ENCODE assay signal across 15 cellular contexts in genomic region chr1:100713636-100714035, GRCh38. TPM values are rescaled to one million over a fixed set of nuclear protein-coding genes. Genes with fewer than 3 reads are reported as not detected.
DNase-seq lines count a peak whose midpoint lies in the region; ATAC-seq, FAIRE-seq and TF ChIP-seq lines count a peak whose summit lies in the region.
"Had no signal": no experiment of that assay in that cellular context is flagged by ENCODE, and none has a peak within 500 bp of the region (broad histone marks: within the 10 kb centered on the region; RNA-seq: fewer than 3 reads in every experiment).

No MANE protein-coding gene starts in this region.

- TF ChIP-seq RAD21 in A549 (conservative IDR thresholded peaks at IDR 0.05 in 1 of 2, IDR thresholded peaks at IDR 0.05 in 1 of 2) (no peak), HepG2 (CRISPR knock-in tag; IDR thresholded peaks at IDR 0.05) (no peak)

- H3K36me3 Mint-ChIP-seq in activated naive CD8-positive, alpha-beta T cell treated with anti-CD3 and anti-CD28 coated beads, Interleukin-2, amount 50 U/mL, for 24 hours (ENCODE audit: low read depth), result no peaks in the 10 kb centered on the region
- H3K36me3 Mint-ChIP-seq: CD4-positive, alpha-beta memory T cell had no signal

- H3K9ac ChIP-seq in HepG2 (ENCODE audit: insufficient read depth, low read depth, low read length), result no peak overlapping the region

- H3K4me2 ChIP-seq in A549 (peak overlapping the region; percentile 47), HepG2 (ENCODE audit: low read depth, low read length) (0 out of 2 replicates have a peak overlapping the region, but pooled peaks have one; percentile 3)

- H3K4me1 Mint-ChIP-seq in activated naive CD8-positive, alpha-beta T cell treated with anti-CD3 and anti-CD28 coated beads, Interleukin-2, amount 50 U/mL, for 24 hours, result peaks cover 40% of the 10 kb centered on the region

- no peak for TF ChIP-seq POLR2A in A549 (IDR thresholded peaks at IDR 0.05; ENCODE audit: low read length)
- TF ChIP-seq POLR2A in HepG2 (IDR thresholded peaks at IDR 0.05; ENCODE audit: insufficient read depth in 1 of 2, low read depth in 2 of 2, low read length in 2 of 2), result no peak

- H3K27ac ChIP-seq in A549, result peak overlapping the region in 1 of 2 experiments; percentile 57; a peak in 3 of 6 replicates
- H3K27ac ChIP-seq in HepG2 (ENCODE audit: extremely low read length, insufficient read depth, low read length), result no peak overlapping the region
- no peak overlapping the region for H3K27ac ChIP-seq in substantia nigra (ENCODE audit: low read depth, low read length, poor library complexity, severe bottlenecking)
- H3K27ac ChIP-seq: uterus had no signal

- H3K36me3 ChIP-seq in HepG2 (replicated peaks in 1 of 2; ENCODE audit: control insufficient read depth in 1 of 2, insufficient read depth in 2 of 2, low read length in 2 of 2), result no peaks in the 10 kb centered on the region
- H3K36me3 ChIP-seq: uterus had no signal

- in situ Hi-C loops in HepG2 (cut with HindIII; ENCODE audit: extremely low pct_ligation_motif_present, low pct_unique_long_range_greater_than_20kb), result no loop called here

- WGBS in A549 (ENCODE audit: missing lambda C conversion rate), result 39% methylated on average over 3 of the region's 3 CpGs
- whole genome bisulfite sequencing in HepG2 (ENCODE audit: low lambda C conversion rate), result 39% methylated on average over 3 of the region's 3 CpGs

- H3K9me3 Mint-ChIP-seq in activated naive CD8-positive, alpha-beta T cell treated with anti-CD3 and anti-CD28 coated beads, Interleukin-2, amount 50 U/mL, for 24 hours, result no peaks in the 10 kb centered on the region

- H3K4me3 Mint-ChIP-seq in activated naive CD8-positive, alpha-beta T cell treated with anti-CD3 and anti-CD28 coated beads, Interleukin-2, amount 50 U/mL, for 24 hours, result no peak overlapping the region
- H3K4me3 Mint-ChIP-seq: dendritic cell treated with granulocyte-macrophage colony-stimulating factor and Interleukin-4, amounts not matched to agents 40 ng/mL and 50 ng/mL, for 4 days had no signal

- TF ChIP-seq CTCF in A549 (IDR thresholded peaks at IDR 0.05), result no peak
- TF ChIP-seq CTCF in HepG2 (CRISPR knock-in tag; IDR thresholded peaks at IDR 0.05), result no peak
- no peak for TF ChIP-seq CTCF in D721Med (IDR thresholded peaks at IDR 0.05; ENCODE audit: insufficient read depth, missing control alignments)

- no peaks in the 10 kb centered on the region for H3K79me2 ChIP-seq in HepG2 (ENCODE audit: insufficient read depth, low read length)

- ATAC-seq in A549 (no peak), HepG2 (no peak)
- ATAC-seq in activated naive CD8-positive, alpha-beta T cell treated with anti-CD3 and anti-CD28 coated beads, Interleukin-2, amount 50 U/mL, for 24 hours, result peak; percentile 9

- H3K4me1 ChIP-seq in A549 (peaks cover 21% of the 10 kb centered on the region), HepG2 (ENCODE audit: insufficient read depth, low read length) (peaks cover 20% of the 10 kb centered on the region)
- H3K4me1 ChIP-seq: uterus had no signal

- H3K27me3 ChIP-seq in HepG2 (ENCODE audit: control insufficient read depth in 1 of 2, insufficient read depth in 2 of 2, low read length in 2 of 2), result no peaks in the 10 kb centered on the region
- H3K27me3 ChIP-seq: uterus had no signal

- CTCF ChIA-PET in A549 (lab: Yijun Ruan, JAX) (interaction anchor here (1.2 kb wide), 2 partner anchors 10 to 11 kb away, joined by 5 read pairs; no protein-coding TSS in a partner anchor), HepG2 (lab: Yijun Ruan, JAX; ENCODE audit: low intra/inter-chr PET ratio, low total read pairs) (no interaction called here)

- H4K20me1 ChIP-seq in HepG2 (ENCODE audit: insufficient read depth, low read length), result no peaks in the 10 kb centered on the region

- BruUV-seq in HepG2 (replicated peaks; lab: Mats Ljungman, UMichigan), result no TSS peak

- H3K9me3 ChIP-seq in A549, result no peaks in the 10 kb centered on the region
- H3K9me3 ChIP-seq in HepG2 (ENCODE audit: low read length), result peaks cover 7% of the 10 kb centered on the region; the same call in 1 of the 2 replicates
- H3K9me3 ChIP-seq: uterus had no signal

- H3K27ac Mint-ChIP-seq in activated naive CD8-positive, alpha-beta T cell treated with anti-CD3 and anti-CD28 coated beads, Interleukin-2, amount 50 U/mL, for 24 hours, result peak overlapping the region; percentile 87
- H3K27ac Mint-ChIP-seq: CD4-positive, alpha-beta memory T cell; dendritic cell treated with granulocyte-macrophage colony-stimulating factor and Interleukin-4, amounts not matched to agents 40 ng/mL and 50 ng/mL, for 4 days had no signal

- POLR2A ChIA-PET in A549 (lab: Yijun Ruan, JAX), result no interaction called here
- POLR2A ChIA-PET in HepG2 (lab: Yijun Ruan, JAX), result no interaction called here

- peaks cover 11% of the 10 kb centered on the region for H3K27me3 Mint-ChIP-seq in activated naive CD8-positive, alpha-beta T cell treated with anti-CD3 and anti-CD28 coated beads, Interleukin-2, amount 50 U/mL, for 24 hours

- TF ChIP-seq EP300 in A549 (IDR thresholded peaks at IDR 0.05) (no peak), HepG2 (IDR thresholded peaks at IDR 0.05; ENCODE audit: low read depth in 2 of 2, low read length in 2 of 2) (no peak), HepG2 (CRISPR knock-in tag; IDR thresholded peaks at IDR 0.05; ENCODE audit: borderline replicate concordance) (no peak)

- FAIRE-seq in A549 (lab: Jason Lieb, UNC) (no peak), HepG2 (lab: Jason Lieb, UNC) (no peak), D721Med (lab: Jason Lieb, UNC) (no peak)

- no peak for DNase-seq in A549 (ENCODE audit: low read depth in 1 of 2, low spot score in 1 of 2)
- peak; percentile 74 for DNase-seq in LHCN-M2 (ENCODE audit: low read depth)
- DNase-seq in activated naive CD8-positive, alpha-beta T cell treated with anti-CD3 and anti-CD28 coated beads, Interleukin-2, amount 50 U/mL, for 24 hours, result peak; percentile 14
- no peak for DNase-seq in HepG2 (ENCODE audit: low spot score)
- DNase-seq in D721Med (ENCODE audit: insufficient read length, low spot score), result no peak
- no peak for DNase-seq in GM19240 (ENCODE audit: insufficient read length, low spot score)
- DNase-seq in substantia nigra (lab: John Stamatoyannopoulos, UW), result no peak
- DNase-seq in activated CD4-positive, alpha-beta T cell treated with anti-CD3 and anti-CD28 coated beads, Interleukin-2, amount 50 U/mL, for 48 hours, result no peak
- DNase-seq: hippocampal formation; kidney glomerular epithelial cell; SHP77 treated with DMSO at 0.1 percent for 48 hours; stimulated activated CD4-positive, alpha-beta T cell treated with anti-CD3 and anti-CD28 coated beads, Interleukin-12 subunit alpha, Interleukin-12 subunit beta, amount 100 ng/mL, for 4 hours; uterus had no signal

- H3K4me3 ChIP-seq in A549 (no peak overlapping the region), HepG2 (replicated peaks in 1 of 3; ENCODE audit: insufficient read depth in 1 of 3, low read depth in 2 of 3, low read length in 3 of 3) (no peak overlapping the region)
- H3K4me3 ChIP-seq: uterus had no signal

- no peak overlapping the region for H2AFZ ChIP-seq in HepG2 (ENCODE audit: low read length)

- intact Hi-C loops in HepG2 (cut with micrococcal nuclease; ENCODE audit: unreplicated experiment), result no loop called here

TF ChIP-seq in A549, 52 proteins besides CTCF, POLR2A, EP300 and RAD21:
- TF ChIP-seq RARB (CRISPR knock-in tag; IDR thresholded peaks at IDR 0.05), result no peak

TF ChIP-seq in HepG2, 621 proteins besides CTCF, POLR2A, EP300 and RAD21 (continues in another document):
- TF ChIP-seq BRCA1 (CRISPR knock-in tag; IDR thresholded peaks at IDR 0.05) (no peak), ZNF75D (CRISPR knock-in tag; IDR thresholded peaks at IDR 0.05; ENCODE audit: borderline replicate concordance) (no peak), NFE2L1 (CRISPR knock-in tag; IDR thresholded peaks at IDR 0.05; ENCODE audit: borderline replicate concordance) (no peak)
- TF ChIP-seq, protein P1, sequence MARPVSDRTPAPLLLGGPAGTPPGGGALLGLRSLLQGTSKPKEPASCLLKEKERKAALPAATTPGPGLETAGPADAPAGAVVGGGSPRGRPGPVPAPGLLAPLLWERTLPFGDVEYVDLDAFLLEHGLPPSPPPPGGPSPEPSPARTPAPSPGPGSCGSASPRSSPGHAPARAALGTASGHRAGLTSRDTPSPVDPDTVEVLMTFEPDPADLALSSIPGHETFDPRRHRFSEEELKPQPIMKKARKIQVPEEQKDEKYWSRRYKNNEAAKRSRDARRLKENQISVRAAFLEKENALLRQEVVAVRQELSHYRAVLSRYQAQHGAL (CRISPR knock-in tag; IDR thresholded peaks at IDR 0.05; ENCODE audit: not compliant biosample characterization), result no peak

RNA-seq across cellular contexts. Expression of gene VCAM1, which starts 5.9 kb away (rescaled TPM):
- polyA plus RNA-seq in A549 (2011; rRNA removed), result 0.04 and 0.05 TPM in 2 replicates
- polyA plus RNA-seq in A549 (2012; cell fraction: cytosol; rRNA removed), result 0.01 TPM in 1 of 2 replicates, not detected in the other
- polyA plus RNA-seq in A549 (2012; cell fraction: nucleus; rRNA removed), result 0.01 TPM in 1 of 2 replicates, not detected in the other
- polyA plus RNA-seq in A549 (2017; fragmentation: RNase III; extraction: RNeasy Plus Mini Kit Qiagen cat#74134 plus additional on column Dnase treatment), result 0.05 to 0.12 TPM in 2 of 3 replicates, not detected in the other
- 0.15 TPM in 1 of 2 replicates, not detected in the other for polyA minus RNA-seq in A549 (2011; rRNA and poly(A)+ RNA removed)
- 0.51 and 0.63 TPM in 2 replicates for total RNA-seq in LHCN-M2 (2014; rRNA removed)
- 0.32 TPM for polyA plus RNA-seq in LHCN-M2 (2012)
- not detected in 2 replicates for total RNA-seq in HepG2 (2016; rRNA removed; fragmentation: Illumina TruSeq; extraction: Trizol)
- not detected in 2 replicates for total RNA-seq in HepG2 (2016; cell fraction: cytosol; rRNA removed; fragmentation: Illumina TruSeq; extraction: Trizol; ENCODE audit: low read depth)
- not detected in 2 replicates for total RNA-seq in HepG2 (2016; cell fraction: insoluble cytoplasmic fraction; rRNA removed; fragmentation: Illumina TruSeq; extraction: Trizol)
- not detected in 2 replicates for total RNA-seq in HepG2 (2016; cell fraction: membrane; rRNA removed; fragmentation: Illumina TruSeq; extraction: Trizol)
- total RNA-seq in HepG2 (2016; cell fraction: nucleus; rRNA removed; fragmentation: Illumina TruSeq; extraction: Trizol), result not detected in 2 replicates
- polyA plus RNA-seq in HepG2 (2011; rRNA removed), result not detected in 2 replicates
- not detected in 2 replicates for polyA plus RNA-seq in HepG2 (2011; cell fraction: cytosol; rRNA removed)
- polyA plus RNA-seq in HepG2 (2011; cell fraction: nucleus; rRNA removed), result not detected in 2 replicates
- 0.05 TPM in 1 of 2 replicates, not detected in the other for polyA plus RNA-seq in HepG2 (2012)
- not detected in 2 replicates for polyA plus RNA-seq in HepG2 (2016; cell fraction: cytosol; fragmentation: Illumina TruSeq; extraction: Trizol; ENCODE audit: low read depth)
- polyA plus RNA-seq in HepG2 (2016; cell fraction: insoluble cytoplasmic fraction; fragmentation: Illumina TruSeq; extraction: Trizol; ENCODE audit: low read depth), result not detected in 2 replicates
- not detected in 2 replicates for polyA plus RNA-seq in HepG2 (2016; cell fraction: membrane; fragmentation: Illumina TruSeq; extraction: Trizol; ENCODE audit: low read depth)
- polyA plus RNA-seq in HepG2 (2016; cell fraction: nucleus; fragmentation: Illumina TruSeq; extraction: Trizol; ENCODE audit: insufficient read depth, low read depth), result not detected in 2 replicates
- polyA minus RNA-seq in HepG2 (2011; rRNA and poly(A)+ RNA removed; ENCODE audit: low replicate concordance), result not detected in 2 replicates
- polyA minus RNA-seq in HepG2 (2011; cell fraction: cytosol; rRNA and poly(A)+ RNA removed), result not detected in 2 replicates
- polyA minus RNA-seq in HepG2 (2011; cell fraction: nucleus; rRNA and poly(A)+ RNA removed), result not detected in 2 replicates
- total RNA-seq: CD4-positive, alpha-beta memory T cell had no signal
- polyA plus RNA-seq: CD4-positive, alpha-beta memory T cell had no signal

Comparison
In these comparisons a context has a peak if more than half of its experiments do, and no peak if none do; other contexts are left out.
1. DNase-seq: peak in LHCN-M2 (single experiment) and activated naive CD8-positive, alpha-beta T cell treated with anti-CD3 and anti-CD28 coated beads, Interleukin-2, amount 50 U/mL, for 24 hours (single experiment); none in A549 (0 of 2), HepG2 (single experiment), D721Med (single experiment), GM19240 (single experiment), substantia nigra (0 of 49) and activated CD4-positive, alpha-beta T cell treated with anti-CD3 and anti-CD28 coated beads, Interleukin-2, amount 50 U/mL, for 48 hours (0 of 2).